9 cellular contexts compared by ENCODE assay signal in the genomic region with DNA sequence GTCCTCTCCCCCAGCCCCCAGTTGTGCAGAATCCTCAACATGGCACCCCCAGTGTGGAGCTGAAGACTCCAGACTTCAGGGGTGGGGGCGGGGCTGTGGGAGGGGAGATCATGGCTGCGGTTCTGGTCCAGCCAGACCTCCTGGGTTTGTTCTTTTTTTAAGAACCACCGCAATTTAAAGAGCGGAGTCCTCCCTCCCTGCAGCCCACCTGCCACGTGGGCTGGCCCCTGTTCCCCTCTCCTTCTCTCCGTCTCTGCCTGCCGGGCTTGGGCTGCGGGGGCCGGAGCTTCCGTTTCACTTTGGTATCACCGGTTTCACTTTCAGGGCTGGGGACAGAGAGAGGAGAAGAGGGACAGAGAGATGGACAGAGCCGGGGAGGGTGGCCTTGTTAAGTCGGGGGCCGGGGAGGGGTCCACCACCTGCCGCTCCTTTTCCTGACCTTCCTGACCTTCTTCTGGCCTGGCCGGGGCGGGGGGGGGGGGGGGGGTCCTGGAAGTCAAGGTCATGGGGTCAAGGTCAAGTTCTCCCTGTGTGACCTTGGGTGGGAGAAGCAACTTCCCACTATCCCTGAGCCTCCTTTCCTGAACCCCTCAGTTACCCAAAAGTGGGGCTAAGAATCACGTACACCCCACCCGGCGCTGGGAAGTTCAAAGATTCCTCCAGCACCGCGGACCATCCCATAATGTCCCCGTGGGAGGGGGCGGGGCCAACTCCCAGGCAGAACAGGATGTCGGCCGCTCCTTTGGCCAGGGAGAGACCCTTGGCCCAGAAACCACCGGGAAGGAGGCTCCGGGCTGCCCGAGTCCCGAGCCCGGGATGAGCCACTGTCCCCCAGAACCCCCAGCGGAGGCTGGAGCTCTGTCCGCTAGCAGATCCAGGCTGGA. TPM values are rescaled to one million over a fixed set of nuclear protein-coding genes. Genes with fewer than 3 reads are reported as not detected.
DNase-seq lines count a peak whose midpoint lies in the region; ATAC-seq, FAIRE-seq and TF ChIP-seq lines count a peak whose summit lies in the region.
"Had no signal": no experiment of that assay in that cellular context is flagged by ENCODE, and none has a peak within 500 bp of the region (broad histone marks: within the 10 kb centered on the region; RNA-seq: fewer than 3 reads in every experiment).

No MANE protein-coding gene starts in this region.

- H3K36me3 Mint-ChIP-seq in activated naive CD8-positive, alpha-beta T cell treated with anti-CD3 and anti-CD28 coated beads for 36 hours = no peaks in the 10 kb centered on the region

- H3K4me3 ChIP-seq in keratinocyte (ENCODE audit: control insufficient read depth in 2 of 3, extremely low read depth in 1 of 3, insufficient read depth in 2 of 3, low read depth in 1 of 3, low read length in 3 of 3) = peak overlapping the region in 2 of 3 experiments; percentile 10 to 48

- no peak for TF ChIP-seq CTCF in keratinocyte (optimal IDR thresholded peaks at IDR 0.05 in 1 of 3, IDR thresholded peaks at IDR 0.05 in 1 of 3, conservative IDR thresholded peaks at IDR 0.05 in 1 of 3; ENCODE audit: extremely low read depth in 1 of 3, insufficient read depth in 2 of 3, low read length in 3 of 3)

- no peaks in the 10 kb centered on the region for H3K36me3 ChIP-seq in keratinocyte (ENCODE audit: control insufficient read depth in 2 of 2, extremely low read depth in 1 of 2, insufficient read depth in 2 of 2, low read length in 2 of 2)

- peaks cover 3% of the 10 kb centered on the region for H3K4me1 ChIP-seq in keratinocyte (ENCODE audit: control insufficient read depth, extremely low read depth, insufficient read depth, low read length)

- H3K27ac ChIP-seq in keratinocyte (ENCODE audit: control insufficient read depth, insufficient read depth, low read length) = no peak overlapping the region

- peak overlapping the region; percentile 65 for H3K4me3 Mint-ChIP-seq in activated naive CD8-positive, alpha-beta T cell treated with anti-CD3 and anti-CD28 coated beads for 36 hours

- H3K4me2 ChIP-seq in keratinocyte (ENCODE audit: control insufficient read depth, extremely low read depth, insufficient read depth, low read depth, low read length) = peak overlapping the region; percentile 56

- H3K9me3 ChIP-seq in keratinocyte (ENCODE audit: control insufficient read depth, low read depth, low read length) = no peaks in the 10 kb centered on the region

- no peak for FAIRE-seq in keratinocyte (lab: Jason Lieb, UNC)
- FAIRE-seq: islet of Langerhans had no signal

- H3K9me1 ChIP-seq in keratinocyte (ENCODE audit: control insufficient read depth, extremely low read depth, insufficient read depth, low read length) = no peaks in the 10 kb centered on the region

- no peaks in the 10 kb centered on the region for H3K9me3 Mint-ChIP-seq in activated naive CD8-positive, alpha-beta T cell treated with anti-CD3 and anti-CD28 coated beads for 36 hours

- DNase-seq in GDM1 (lab: John Stamatoyannopoulos, UW) = peak; percentile 20
- peak; percentile 55 for DNase-seq in NCI-H2227 (lab: John Stamatoyannopoulos, UW; ENCODE audit: unreplicated experiment)
- DNase-seq in activated naive CD8-positive, alpha-beta T cell treated with anti-CD3 and anti-CD28 coated beads for 36 hours = peak; percentile 71
- no peak for DNase-seq in keratinocyte (ENCODE audit: low read depth, low spot score)
- peak; percentile 38 for DNase-seq in stimulated activated CD8-positive, alpha-beta memory T cell treated with anti-CD3 and anti-CD28 coated beads, Interleukin-4, amount 100 ng/mL, for 24 hours (ENCODE audit: low read depth)
- DNase-seq in SKM-1 treated with dmso at 0.1 percent for 144 hours (lab: John Stamatoyannopoulos, UW; ENCODE audit: unreplicated experiment) = no peak
- DNase-seq in T1000 (lab: John Stamatoyannopoulos, UW) = no peak

- no peak for ATAC-seq in GM18502 (IDR thresholded peaks at IDR 0.05; ENCODE audit: poor library complexity, unreplicated experiment)

- H4K20me1 ChIP-seq in keratinocyte (ENCODE audit: control insufficient read depth, extremely low read depth, insufficient read depth, low read length) = no peaks in the 10 kb centered on the region

- no peaks in the 10 kb centered on the region for H3K27me3 ChIP-seq in keratinocyte (ENCODE audit: control insufficient read depth, extremely low read depth, insufficient read depth, low read length)

- peak overlapping the region; percentile 37 for H3K9ac ChIP-seq in keratinocyte (ENCODE audit: control insufficient read depth, extremely low read depth, insufficient read depth, low read length)

- dilution Hi-C loops in keratinocyte (cut with MboI; ENCODE audit: extremely low pct_ligation_motif_present, low sequenced_read_pairs) = no loop called here

- H3K79me2 ChIP-seq in keratinocyte (ENCODE audit: control insufficient read depth, insufficient read depth, low read length) = no peaks in the 10 kb centered on the region

- H3K27ac Mint-ChIP-seq in activated naive CD8-positive, alpha-beta T cell treated with anti-CD3 and anti-CD28 coated beads for 36 hours = peak overlapping the region; percentile 78

- H2AFZ ChIP-seq in keratinocyte (ENCODE audit: control insufficient read depth, low read length) = peak overlapping the region; percentile 43

- no peaks in the 10 kb centered on the region for H3K27me3 Mint-ChIP-seq in activated naive CD8-positive, alpha-beta T cell treated with anti-CD3 and anti-CD28 coated beads for 36 hours

- H3K4me1 Mint-ChIP-seq in activated naive CD8-positive, alpha-beta T cell treated with anti-CD3 and anti-CD28 coated beads for 36 hours = peaks cover 27% of the 10 kb centered on the region

RNA-seq across cellular contexts. Expression of gene ZBTB7A, which starts 11.3 kb away (rescaled TPM):
- 10 to 100 TPM; 34.9 to 35.9 TPM for total RNA-seq in activated naive CD8-positive, alpha-beta T cell treated with anti-CD3 and anti-CD28 coated beads for 36 hours
- polyA plus RNA-seq in keratinocyte = 3.7 to 9.8 TPM (median 7.2 TPM) in 3 replicates
- polyA plus RNA-seq in keratinocyte (2011; ENCODE audit: low read depth) = 18.6 TPM
- polyA plus RNA-seq in keratinocyte (2011; cell fraction: cytosol; rRNA removed) = 4.8 and 14.2 TPM in 2 replicates
- 15.6 and 25.3 TPM in 2 replicates for polyA plus RNA-seq in keratinocyte (2011; cell fraction: nucleus; rRNA removed)
- polyA plus RNA-seq in keratinocyte (2012; ENCODE audit: low replicate concordance) = 23.6 and 24.7 TPM in 2 replicates
- polyA minus RNA-seq in keratinocyte = 5.2 to 12.8 TPM (median 7.7 TPM) in 3 replicates
- polyA minus RNA-seq in keratinocyte (2011; cell fraction: cytosol; rRNA and poly(A)+ RNA removed) = 60.4 TPM
- polyA minus RNA-seq in keratinocyte (2011; cell fraction: nucleus; rRNA and poly(A)+ RNA removed) = 35.8 and 46.1 TPM in 2 replicates

RNA-seq across cellular contexts. Expression of gene MAP2K2, which starts 45.9 kb away (rescaled TPM):
- total RNA-seq in activated naive CD8-positive, alpha-beta T cell treated with anti-CD3 and anti-CD28 coated beads for 36 hours = 100 to 1,000 TPM; 120 to 121 TPM
- 61.8 to 97.9 TPM (median 89.5 TPM) in 3 replicates for polyA plus RNA-seq in keratinocyte
- polyA plus RNA-seq in keratinocyte (2011; ENCODE audit: low read depth) = 95.5 TPM
- polyA plus RNA-seq in keratinocyte (2011; cell fraction: cytosol; rRNA removed) = 64.6 and 162 TPM in 2 replicates
- 70.6 and 94.2 TPM in 2 replicates for polyA plus RNA-seq in keratinocyte (2011; cell fraction: nucleus; rRNA removed)
- polyA plus RNA-seq in keratinocyte (2012; ENCODE audit: low replicate concordance) = 109 and 148 TPM in 2 replicates
- 51.0 to 105 TPM (median 66.6 TPM) in 3 replicates for polyA minus RNA-seq in keratinocyte
- 207 TPM for polyA minus RNA-seq in keratinocyte (2011; cell fraction: cytosol; rRNA and poly(A)+ RNA removed)
- 50.3 and 50.5 TPM in 2 replicates for polyA minus RNA-seq in keratinocyte (2011; cell fraction: nucleus; rRNA and poly(A)+ RNA removed)

Comparison
In these comparisons a context has a peak if more than half of its experiments do, and no peak if none do; other contexts are left out.
1. DNase-seq: peak in GDM1 (single experiment), NCI-H2227 (single experiment), activated naive CD8-positive, alpha-beta T cell treated with anti-CD3 and anti-CD28 coated beads for 36 hours (single experiment) and stimulated activated CD8-positive, alpha-beta memory T cell treated with anti-CD3 and anti-CD28 coated beads, Interleukin-4, amount 100 ng/mL, for 24 hours (single experiment); none in keratinocyte (single experiment), SKM-1 treated with dmso at 0.1 percent for 144 hours (single experiment) and T1000 (single experiment).